Comparison of ENCODE assay signal across 17 cellular contexts in the genomic region with DNA sequence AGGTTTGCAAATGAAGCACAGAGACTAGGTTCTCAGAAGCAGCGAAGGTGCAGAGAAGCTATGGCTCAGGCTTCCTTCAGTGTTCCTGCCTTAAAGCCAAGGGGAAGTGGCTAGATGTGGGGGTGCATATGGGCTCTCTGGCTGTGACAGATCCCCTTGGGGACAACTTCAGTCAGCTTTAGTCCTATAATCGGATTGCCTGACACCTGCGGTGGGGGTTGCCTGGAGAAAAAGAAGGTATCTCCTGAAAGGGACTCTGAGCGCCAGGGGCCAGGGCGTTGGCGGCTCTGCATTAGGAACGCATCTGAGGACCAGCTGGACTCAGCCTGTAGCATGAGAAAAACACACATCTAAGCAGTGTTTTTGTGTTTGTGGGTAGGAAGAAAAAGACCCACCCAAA.
DNase-seq lines count a peak whose midpoint lies in the region; ATAC-seq, FAIRE-seq and TF ChIP-seq lines count a peak whose summit lies in the region.
"Had no signal": no experiment of that assay in that cellular context is flagged by ENCODE, and none has a peak within 500 bp of the region (broad histone marks: within the 10 kb centered on the region; RNA-seq: fewer than 3 reads in every experiment).

No MANE protein-coding gene starts in this region.

- no peak overlapping the region for H3K4me3 ChIP-seq in WERI-Rb-1 (ENCODE audit: low read depth, low read length)
- H3K4me3 ChIP-seq: BLaER1 treated with 17β-estradiol and CSF1 and Interleukin-3, amounts not matched to agents 10 nM and 100 nM; GM23248; HAP-1 had no signal

- no peaks in the 10 kb centered on the region for H3K27me3 ChIP-seq in WERI-Rb-1 (ENCODE audit: insufficient read depth, low read depth, severe bottlenecking)
- H3K27me3 ChIP-seq: BLaER1 treated with 17β-estradiol and CSF1 and Interleukin-3, amounts not matched to agents 10 nM and 100 nM had no signal

- TF ChIP-seq CTCF in D721Med (IDR thresholded peaks at IDR 0.05; ENCODE audit: insufficient read depth, missing control alignments): no peak
- no peak for TF ChIP-seq CTCF in WERI-Rb-1 (IDR thresholded peaks at IDR 0.05; ENCODE audit: low read depth, low read length)

- FAIRE-seq in D721Med (lab: Jason Lieb, UNC): no peak
- FAIRE-seq: GM12892, GM18507, HepG2 had no signal

- no peak for ATAC-seq in HG03097 (IDR thresholded peaks at IDR 0.05; ENCODE audit: low FRiP score, unreplicated experiment)
- ATAC-seq: CD8-positive, alpha-beta T cell; HepG2 had no signal

- peak overlapping the region; percentile 56 for H3K27ac ChIP-seq in WERI-Rb-1
- H3K27ac ChIP-seq: BLaER1 treated with 17β-estradiol and CSF1 and Interleukin-3, amounts not matched to agents 10 nM and 100 nM; GM23248 had no signal

- DNase-seq in D721Med (ENCODE audit: insufficient read length, low spot score): peak; percentile 72
- DNase-seq in NCI-H524 treated with DMSO at 0.1 percent for 48 hours (lab: John Stamatoyannopoulos, UW): peak; percentile 68
- peak; percentile 96 for DNase-seq in WERI-Rb-1
- no peak for DNase-seq in germinal center (ENCODE audit: low spot score)
- no peak for DNase-seq in HT-29 (ENCODE audit: low spot score)
- DNase-seq: CD8-positive, alpha-beta T cell; COR-L47; DMS153; DMS79; GDM1; GM23248 had no signal

- H3K36me3 ChIP-seq in WERI-Rb-1: peaks cover 15% of the 10 kb centered on the region

- no peaks in the 10 kb centered on the region for H3K9me3 ChIP-seq in WERI-Rb-1 (ENCODE audit: severe bottlenecking)
- H3K9me3 ChIP-seq: BLaER1 treated with 17β-estradiol and CSF1 and Interleukin-3, amounts not matched to agents 10 nM and 100 nM; HAP-1 had no signal

Comparison
In these comparisons a context has a peak if more than half of its experiments do, and no peak if none do; other contexts are left out.
1. DNase-seq: peak in D721Med (single experiment), NCI-H524 treated with DMSO at 0.1 percent for 48 hours (single experiment) and WERI-Rb-1 (single experiment); none in germinal center (single experiment) and HT-29 (single experiment).